ENCODE assay signal across 10 cellular contexts in genomic region chr7:92634125-92634710, GRCh38. TPM values are rescaled to one million over a fixed set of nuclear protein-coding genes. Genes with fewer than 3 reads are reported as not detected.
DNase-seq lines count a peak whose midpoint lies in the region; ATAC-seq and TF ChIP-seq lines count a peak whose summit lies in the region.
"Had no signal": no experiment of that assay in that cellular context is flagged by ENCODE, and none has a peak within 500 bp of the region (broad histone marks: within the 10 kb centered on the region; RNA-seq: fewer than 3 reads in every experiment).

No MANE protein-coding gene starts in this region.

- H3K4me1 ChIP-seq in ACC112 (ENCODE audit: control insufficient read depth, insufficient read depth, low read length, unreplicated experiment): peaks cover 49% of the 10 kb centered on the region
- peaks cover 25 to 49% of the 10 kb centered on the region in 2 donors for H3K4me1 ChIP-seq in left lung

- CTCF ChIA-PET in activated CD4-positive, alpha-beta memory T cell treated with anti-CD3 and anti-CD28 coated beads for 36 hours (lab: Charles Lee): interaction anchor here (0.9 to 3.4 kb wide), 5 partner anchors 7 to 199 kb away, joined by 3 to 27 read pairs (median 8); no protein-coding TSS in a partner anchor

- H3K27ac Mint-ChIP-seq in activated CD4-positive, alpha-beta memory T cell treated with anti-CD3 and anti-CD28 coated beads for 36 hours: peak overlapping the region; percentile 93

- no peaks in the 10 kb centered on the region for H3K27me3 ChIP-seq in ACC112 (ENCODE audit: insufficient read depth, low read length)
- no peaks in the 10 kb centered on the region for H3K27me3 ChIP-seq in left lung

- no peak overlapping the region for H2AFZ ChIP-seq in ACC112 (ENCODE audit: low read length, unreplicated experiment)

- DNase-seq in activated CD4-positive, alpha-beta memory T cell treated with anti-CD3 and anti-CD28 coated beads for 36 hours: no peak
- no peak for DNase-seq in left lung
- DNase-seq in NCI-H345 treated with DMSO at 0.1 percent for 48 hours (lab: John Stamatoyannopoulos, UW; ENCODE audit: unreplicated experiment): no peak
- no peak for DNase-seq in stimulated activated CD4-positive, alpha-beta T cell treated with anti-CD3 and anti-CD28 coated beads, Interleukin-1b, Interleukin-23, amount 100 ng/mL, for 48 hours
- DNase-seq in NCI-H2029 treated with DMSO at 0.1 percent for 48 hours (lab: John Stamatoyannopoulos, UW): no peak
- no peak for DNase-seq in AG20443 (ENCODE audit: low spot score)
- DNase-seq: cortex of kidney had no signal

- intact Hi-C loops in activated CD4-positive, alpha-beta memory T cell treated with anti-CD3 and anti-CD28 coated beads for 36 hours (cut with micrococcal nuclease): loop anchor here (5.0 kb wide), 2 partner anchors 318 to 483 kb away; partner anchors contain the start of gene SAMD9
- intact Hi-C loops in left lung (cut with DNase I): no loop called here

- ATAC-seq in HG03175 (IDR thresholded peaks at IDR 0.05; ENCODE audit: unreplicated experiment) (peak; percentile 17), left lung (peak; percentile 18)

- TF ChIP-seq CTCF in left lung (IDR thresholded peaks at IDR 0.05): no peak

- H3K36me3 ChIP-seq in ACC112 (ENCODE audit: insufficient read depth, low read length): no peaks in the 10 kb centered on the region
- H3K36me3 ChIP-seq in left lung: no peaks in the 10 kb centered on the region

- peaks cover 78% of the 10 kb centered on the region for H3K4me1 Mint-ChIP-seq in activated CD4-positive, alpha-beta memory T cell treated with anti-CD3 and anti-CD28 coated beads for 36 hours (ENCODE audit: low read depth)

- H3K36me3 Mint-ChIP-seq in activated CD4-positive, alpha-beta memory T cell treated with anti-CD3 and anti-CD28 coated beads for 36 hours: peaks cover 7% of the 10 kb centered on the region

- H3K4me3 ChIP-seq in ACC112 (ENCODE audit: low read depth, low read length) (peak overlapping the region; percentile 66), left lung (no peak overlapping the region)

- peaks cover 5% of the 10 kb centered on the region for H3K9me3 Mint-ChIP-seq in activated CD4-positive, alpha-beta memory T cell treated with anti-CD3 and anti-CD28 coated beads for 36 hours

- H3K9me3 ChIP-seq in left lung: no peaks in the 10 kb centered on the region

- POLR2A ChIA-PET in activated CD4-positive, alpha-beta memory T cell treated with anti-CD3 and anti-CD28 coated beads for 36 hours (lab: Charles Lee): interaction anchor here (0.8 to 4.3 kb wide), 10 partner anchors 9 to 270 kb away, joined by 3 to 85 read pairs (median 6); no protein-coding TSS in a partner anchor

- H3K79me2 ChIP-seq in ACC112 (ENCODE audit: control insufficient read depth, insufficient read depth, low read length, unreplicated experiment): peaks cover 20% of the 10 kb centered on the region

- peak overlapping the region; percentile 85 for H3K27ac ChIP-seq in ACC112 (ENCODE audit: low read depth, low read length)
- H3K27ac ChIP-seq in left lung: peak overlapping the region; percentile 40 to 85
- H3K27ac ChIP-seq: VCaP had no signal

- no peaks in the 10 kb centered on the region for H3K27me3 Mint-ChIP-seq in activated CD4-positive, alpha-beta memory T cell treated with anti-CD3 and anti-CD28 coated beads for 36 hours

- peak overlapping the region; percentile 27 for H3K4me3 Mint-ChIP-seq in activated CD4-positive, alpha-beta memory T cell treated with anti-CD3 and anti-CD28 coated beads for 36 hours

RNA-seq across cellular contexts. Expression of gene FAM133B, which starts 44.0 kb away (rescaled TPM):
- 10 to 100 TPM; 21.7 to 25.5 TPM for total RNA-seq in activated CD4-positive, alpha-beta memory T cell treated with anti-CD3 and anti-CD28 coated beads for 36 hours
- total RNA-seq in left lung: 10 to 100 TPM; 17.2 to 22.3 TPM
